18 cellular contexts compared by ENCODE assay signal in genomic region chr1:54248966-54249365, GRCh38. TPM values are rescaled to one million over a fixed set of nuclear protein-coding genes. Genes with fewer than 3 reads are reported as not detected.
A peak's percentile ranks its signal among the peaks of the same experiment; 100 is the strongest.
DNase-seq lines count a peak whose midpoint lies in the region; ATAC-seq and TF ChIP-seq lines count a peak whose summit lies in the region.
"Had no signal": no experiment of that assay in that cellular context is flagged by ENCODE, and none has a peak within 500 bp of the region (broad histone marks: within the 10 kb centered on the region; RNA-seq: fewer than 3 reads in every experiment).

No MANE protein-coding gene starts in this region.

- no peaks in the 10 kb centered on the region for H3K27me3 Mint-ChIP-seq in activated T-helper 1 cell treated with anti-CD3 and anti-CD28 coated beads, Interleukin-12 subunit alpha, Interleukin-12 subunit beta, Interleukin-2, Interleukin-4 antibody, amounts not matched to agents 30 ng/mL and 10 ng/mL and 1 ng/mL, durations not matched to agents 14 hours and 24 hours and 36 hours (ENCODE audit: insufficient read depth)
- H3K27me3 Mint-ChIP-seq: naive thymus-derived CD4-positive, alpha-beta T cell had no signal

- H3K4me3 ChIP-seq in mucosa of descending colon = no peak overlapping the region

- intact Hi-C loops in activated T-helper 1 cell treated with anti-CD3 and anti-CD28 coated beads, Interleukin-12 subunit alpha, Interleukin-12 subunit beta, Interleukin-2, Interleukin-4 antibody, amounts not matched to agents 30 ng/mL and 10 ng/mL and 1 ng/mL, durations not matched to agents 14 hours and 24 hours and 36 hours (cut with micrococcal nuclease) = no loop called here
- intact Hi-C loops in mucosa of descending colon (cut with DNase I, micrococcal nuclease) = no loop called here

- H3K36me3 Mint-ChIP-seq in activated T-helper 1 cell treated with anti-CD3 and anti-CD28 coated beads, Interleukin-12 subunit alpha, Interleukin-12 subunit beta, Interleukin-2, Interleukin-4 antibody, amounts not matched to agents 30 ng/mL and 10 ng/mL and 1 ng/mL, durations not matched to agents 14 hours and 24 hours and 36 hours (ENCODE audit: low read depth) = peaks cover 15% of the 10 kb centered on the region

- ATAC-seq in mucosa of descending colon (peak; percentile 19), GM21737 (IDR thresholded peaks at IDR 0.05; ENCODE audit: unreplicated experiment) (no peak)
- ATAC-seq: naive thymus-derived CD4-positive, alpha-beta T cell had no signal

- peaks cover 5% of the 10 kb centered on the region for H3K4me1 Mint-ChIP-seq in activated T-helper 1 cell treated with anti-CD3 and anti-CD28 coated beads, Interleukin-12 subunit alpha, Interleukin-12 subunit beta, Interleukin-2, Interleukin-4 antibody, amounts not matched to agents 30 ng/mL and 10 ng/mL and 1 ng/mL, durations not matched to agents 14 hours and 24 hours and 36 hours (ENCODE audit: low read depth)

- H3K4me3 Mint-ChIP-seq in activated T-helper 1 cell treated with anti-CD3 and anti-CD28 coated beads, Interleukin-12 subunit alpha, Interleukin-12 subunit beta, Interleukin-2, Interleukin-4 antibody, amounts not matched to agents 30 ng/mL and 10 ng/mL and 1 ng/mL, durations not matched to agents 14 hours and 24 hours and 36 hours = no peak overlapping the region
- H3K4me3 Mint-ChIP-seq: H9; naive thymus-derived CD4-positive, alpha-beta T cell had no signal

- peak; percentile 38 for DNase-seq in A172 (ENCODE audit: low spot score)
- peak; percentile 42 for DNase-seq in ELR (ENCODE audit: low read depth)
- DNase-seq in activated T-helper 1 cell treated with anti-CD3 and anti-CD28 coated beads, Interleukin-12 subunit alpha, Interleukin-12 subunit beta, Interleukin-2, Interleukin-4 antibody, amounts not matched to agents 30 ng/mL and 10 ng/mL and 1 ng/mL, durations not matched to agents 14 hours and 24 hours and 36 hours (ENCODE audit: low spot score) = no peak
- no peak for DNase-seq in mucosa of descending colon
- no peak for DNase-seq in dedifferentiated amniotic fluid mesenchymal stem cell (ENCODE audit: extremely low spot score)
- no peak for DNase-seq in kidney tubule cell (ENCODE audit: low spot score)
- no peak for DNase-seq in retina
- DNase-seq: activated CD4-positive, alpha-beta T cell treated with anti-CD3 and anti-CD28 coated beads for 4 hours; AML-193; aorta; dermis blood vessel endothelial cell; H9; KBM-7; naive thymus-derived CD4-positive, alpha-beta T cell; NCI-H1105; stimulated activated CD4-positive, alpha-beta T cell treated with anti-CD3 and anti-CD28 coated beads, Interleukin-2, amount 100 ng/mL, for 48 hours; T-helper 9 cell had no signal

- H3K27ac Mint-ChIP-seq in activated T-helper 1 cell treated with anti-CD3 and anti-CD28 coated beads, Interleukin-12 subunit alpha, Interleukin-12 subunit beta, Interleukin-2, Interleukin-4 antibody, amounts not matched to agents 30 ng/mL and 10 ng/mL and 1 ng/mL, durations not matched to agents 14 hours and 24 hours and 36 hours = peak overlapping the region; percentile 44

- H3K9me3 ChIP-seq in mucosa of descending colon = no peaks in the 10 kb centered on the region

- H3K9me3 Mint-ChIP-seq in activated T-helper 1 cell treated with anti-CD3 and anti-CD28 coated beads, Interleukin-12 subunit alpha, Interleukin-12 subunit beta, Interleukin-2, Interleukin-4 antibody, amounts not matched to agents 30 ng/mL and 10 ng/mL and 1 ng/mL, durations not matched to agents 14 hours and 24 hours and 36 hours = no peaks in the 10 kb centered on the region
- H3K9me3 Mint-ChIP-seq: H9 had no signal

- TF ChIP-seq CTCF in mucosa of descending colon (IDR thresholded peaks at IDR 0.05) = no peak

- H3K4me1 ChIP-seq in mucosa of descending colon (ENCODE audit: low read depth) = no peaks in the 10 kb centered on the region

- H3K36me3 ChIP-seq in mucosa of descending colon (ENCODE audit: low read depth) = no peaks in the 10 kb centered on the region

RNA-seq across cellular contexts. Expression of gene MRPL37, which starts 49.0 kb away (rescaled TPM):
- total RNA-seq in A172 (2014; rRNA removed; shearing (Covaris generic)) = 158 and 188 TPM in 2 replicates
- total RNA-seq in activated T-helper 1 cell treated with anti-CD3 and anti-CD28 coated beads, Interleukin-12 subunit alpha, Interleukin-12 subunit beta, Interleukin-2, Interleukin-4 antibody, amounts not matched to agents 30 ng/mL and 10 ng/mL and 1 ng/mL, durations not matched to agents 14 hours and 24 hours and 36 hours = 145 and 150 TPM in 2 replicates
- total RNA-seq in mucosa of descending colon = 10 to 100 TPM; 46.5 to 84.7 (median 58.8) TPM

RNA-seq across cellular contexts. Expression of gene CYB5RL, which starts 49.1 kb away (rescaled TPM):
- total RNA-seq in A172 (2014; rRNA removed; shearing (Covaris generic)) = 7.3 and 9.2 TPM in 2 replicates
- 8.3 and 11.3 TPM in 2 replicates for total RNA-seq in activated T-helper 1 cell treated with anti-CD3 and anti-CD28 coated beads, Interleukin-12 subunit alpha, Interleukin-12 subunit beta, Interleukin-2, Interleukin-4 antibody, amounts not matched to agents 30 ng/mL and 10 ng/mL and 1 ng/mL, durations not matched to agents 14 hours and 24 hours and 36 hours
- 1 to 10 TPM; 6.9 to 9.1 (median 7.7) TPM for total RNA-seq in mucosa of descending colon

Comparison
In these comparisons a context has a peak if more than half of its experiments do, and no peak if none do; other contexts are left out.
1. DNase-seq: peak in A172 (single experiment) and ELR (single experiment); none in activated T-helper 1 cell treated with anti-CD3 and anti-CD28 coated beads, Interleukin-12 subunit alpha, Interleukin-12 subunit beta, Interleukin-2, Interleukin-4 antibody, amounts not matched to agents 30 ng/mL and 10 ng/mL and 1 ng/mL, durations not matched to agents 14 hours and 24 hours and 36 hours (single experiment), mucosa of descending colon (0 of 3), dedifferentiated amniotic fluid mesenchymal stem cell (single experiment), kidney tubule cell (single experiment) and retina (single experiment).